20 cellular contexts compared by ENCODE assay signal in genomic region chr5:131206772-131207171, GRCh38. TPM values are rescaled to one million over a fixed set of nuclear protein-coding genes. Genes with fewer than 3 reads are reported as not detected.
DNase-seq lines count a peak whose midpoint lies in the region; ATAC-seq and TF ChIP-seq lines count a peak whose summit lies in the region.
"Had no signal": no experiment of that assay in that cellular context is flagged by ENCODE, and none has a peak within 500 bp of the region (broad histone marks: within the 10 kb centered on the region; RNA-seq: fewer than 3 reads in every experiment).

No MANE protein-coding gene starts in this region.

- 0 out of 2 replicates have a peak overlapping the region, but pooled peaks have one; percentile 8 for H3K4me2 ChIP-seq in OCI-LY3 (ENCODE audit: low read length)

- H4K20me1 ChIP-seq in OCI-LY3 (ENCODE audit: insufficient read depth, low read length): no peaks in the 10 kb centered on the region
- H4K20me1 ChIP-seq: BLaER1 treated with 17β-estradiol and CSF1 and Interleukin-3, amounts not matched to agents 10 nM and 100 nM had no signal

- H3K27ac Mint-ChIP-seq in activated T-cell treated with anti-CD3 and anti-CD28 coated beads, Interleukin-2, amount 50 U/mL, for 72 hours: peak overlapping the region; percentile 49
- peak overlapping the region; percentile 52 for H3K27ac Mint-ChIP-seq in stimulated activated memory B cell treated with anti-CD40 and anti-IgM and Interleukin-4, amounts not matched to agents 10 μg/mL and 1 μg/mL and 100 μg/mL, for 72 hours
- no peak overlapping the region for H3K27ac Mint-ChIP-seq in progenitor cell of endocrine pancreas
- H3K27ac Mint-ChIP-seq: mesothelial cell of epicardium had no signal

- no peaks in the 10 kb centered on the region for H3K27me3 Mint-ChIP-seq in activated T-cell treated with anti-CD3 and anti-CD28 coated beads, Interleukin-2, amount 50 U/mL, for 72 hours (ENCODE audit: low read depth)
- no peaks in the 10 kb centered on the region for H3K27me3 Mint-ChIP-seq in stimulated activated memory B cell treated with anti-CD40 and anti-IgM and Interleukin-4, amounts not matched to agents 10 μg/mL and 1 μg/mL and 100 μg/mL, for 72 hours
- H3K27me3 Mint-ChIP-seq in progenitor cell of endocrine pancreas: no peaks in the 10 kb centered on the region

- H3K9me3 Mint-ChIP-seq in activated T-cell treated with anti-CD3 and anti-CD28 coated beads, Interleukin-2, amount 50 U/mL, for 72 hours: no peaks in the 10 kb centered on the region
- no peaks in the 10 kb centered on the region for H3K9me3 Mint-ChIP-seq in stimulated activated memory B cell treated with anti-CD40 and anti-IgM and Interleukin-4, amounts not matched to agents 10 μg/mL and 1 μg/mL and 100 μg/mL, for 72 hours
- H3K9me3 Mint-ChIP-seq in progenitor cell of endocrine pancreas (ENCODE audit: low read depth): no peaks in the 10 kb centered on the region
- H3K9me3 Mint-ChIP-seq: mesothelial cell of epicardium had no signal

- H2AFZ ChIP-seq in OCI-LY3 (ENCODE audit: low read depth, low read length): no peak overlapping the region

- intact Hi-C loops in colonic mucosa (cut with DNase I): no loop called here

- DNase-seq in activated T-cell treated with anti-CD3 and anti-CD28 coated beads, Interleukin-2, amount 50 U/mL, for 72 hours: no peak
- DNase-seq in activated T-cell treated with anti-CD3 and anti-CD28 coated beads, Interleukin-2, amount 50 U/mL, for 1 hour: no peak
- DNase-seq in colonic mucosa (no peak), progenitor cell of endocrine pancreas (ENCODE audit: low spot score, unreplicated experiment) (no peak), NCI-H226 (no peak)
- DNase-seq: activated CD4-positive, CD25-positive, alpha-beta regulatory T cell; activated gamma-delta T cell; aorta; cerebellar nuclear complex; DMS53; kidney; right cardiac atrium; SW 1271 had no signal

- no peaks in the 10 kb centered on the region for H3K27me3 ChIP-seq in OCI-LY3 (ENCODE audit: low read depth, low read length)
- no peaks in the 10 kb centered on the region for H3K27me3 ChIP-seq in colonic mucosa
- H3K27me3 ChIP-seq: BLaER1 treated with 17β-estradiol and CSF1 and Interleukin-3, amounts not matched to agents 10 nM and 100 nM had no signal

- H3K9me3 ChIP-seq in OCI-LY3 (ENCODE audit: insufficient read depth, low read length) (no peaks in the 10 kb centered on the region), colonic mucosa (no peaks in the 10 kb centered on the region)
- H3K9me3 ChIP-seq: BLaER1 treated with 17β-estradiol and CSF1 and Interleukin-3, amounts not matched to agents 10 nM and 100 nM; HAP-1 had no signal

- H3K36me3 ChIP-seq in OCI-LY3 (replicated peaks; ENCODE audit: low read depth, low read length) (peaks cover 8% of the 10 kb centered on the region), colonic mucosa (no peaks in the 10 kb centered on the region)
- H3K36me3 ChIP-seq: HAP-1 had no signal

- no peak for TF ChIP-seq CTCF in OCI-LY3 (IDR thresholded peaks at IDR 0.05; ENCODE audit: low read depth, low read length)
- no peak for TF ChIP-seq CTCF in colonic mucosa (IDR thresholded peaks at IDR 0.05)
- TF ChIP-seq CTCF in progenitor cell of endocrine pancreas (IDR thresholded peaks at IDR 0.05; ENCODE audit: unreplicated experiment): no peak

- peaks cover 47% of the 10 kb centered on the region for H3K4me1 Mint-ChIP-seq in activated T-cell treated with anti-CD3 and anti-CD28 coated beads, Interleukin-2, amount 50 U/mL, for 72 hours (ENCODE audit: low read depth)
- H3K4me1 Mint-ChIP-seq in stimulated activated memory B cell treated with anti-CD40 and anti-IgM and Interleukin-4, amounts not matched to agents 10 μg/mL and 1 μg/mL and 100 μg/mL, for 72 hours: peaks cover 39% of the 10 kb centered on the region
- peaks cover 4% of the 10 kb centered on the region for H3K4me1 Mint-ChIP-seq in progenitor cell of endocrine pancreas (ENCODE audit: low read depth)
- H3K4me1 Mint-ChIP-seq: mesothelial cell of epicardium had no signal

- peaks cover 24% of the 10 kb centered on the region for H3K79me2 ChIP-seq in OCI-LY3 (ENCODE audit: low read length)

- H3K4me1 ChIP-seq in OCI-LY3 (ENCODE audit: low read length): peaks cover 49% of the 10 kb centered on the region
- peaks cover 6% of the 10 kb centered on the region for H3K4me1 ChIP-seq in colonic mucosa

- no peak overlapping the region for H3K9ac ChIP-seq in OCI-LY3 (ENCODE audit: low read length)
- H3K9ac ChIP-seq in colonic mucosa (ENCODE audit: low read depth in 2 of 2, low read length in 2 of 2): peak overlapping the region in 1 of 2 donors; percentile 14
- H3K9ac ChIP-seq: BLaER1 treated with 17β-estradiol and CSF1 and Interleukin-3, amounts not matched to agents 10 nM and 100 nM had no signal

- no peak for ATAC-seq in activated T-cell treated with anti-CD3 and anti-CD28 coated beads, Interleukin-2, amount 50 U/mL, for 72 hours (replicated peaks in 1 of 2)
- no peak for ATAC-seq in stimulated activated memory B cell treated with anti-CD40 and anti-IgM and Interleukin-4, amounts not matched to agents 10 μg/mL and 1 μg/mL and 100 μg/mL, for 72 hours
- no peak for ATAC-seq in GM18868 (IDR thresholded peaks at IDR 0.05; ENCODE audit: unreplicated experiment)
- ATAC-seq: Panc1 had no signal

- H3K4me3 Mint-ChIP-seq in activated T-cell treated with anti-CD3 and anti-CD28 coated beads, Interleukin-2, amount 50 U/mL, for 72 hours: no peak overlapping the region
- no peak overlapping the region for H3K4me3 Mint-ChIP-seq in stimulated activated memory B cell treated with anti-CD40 and anti-IgM and Interleukin-4, amounts not matched to agents 10 μg/mL and 1 μg/mL and 100 μg/mL, for 72 hours
- no peak overlapping the region for H3K4me3 Mint-ChIP-seq in progenitor cell of endocrine pancreas (ENCODE audit: low read depth)
- H3K4me3 Mint-ChIP-seq: mesothelial cell of epicardium had no signal

- no peak overlapping the region for H3K27ac ChIP-seq in OCI-LY3 (ENCODE audit: low read length)
- H3K27ac ChIP-seq in colonic mucosa: peak overlapping the region; percentile 42

- H3K36me3 Mint-ChIP-seq in activated T-cell treated with anti-CD3 and anti-CD28 coated beads, Interleukin-2, amount 50 U/mL, for 72 hours (ENCODE audit: insufficient read depth in 2 of 2): peaks cover 0 to 2% of the 10 kb centered on the region in 2 donors
- H3K36me3 Mint-ChIP-seq in stimulated activated memory B cell treated with anti-CD40 and anti-IgM and Interleukin-4, amounts not matched to agents 10 μg/mL and 1 μg/mL and 100 μg/mL, for 72 hours: no peaks in the 10 kb centered on the region
- H3K36me3 Mint-ChIP-seq in progenitor cell of endocrine pancreas (ENCODE audit: insufficient read depth): no peaks in the 10 kb centered on the region

- H3K4me3 ChIP-seq in OCI-LY3 (ENCODE audit: low read length) (no peak overlapping the region), colonic mucosa (no peak overlapping the region)
- H3K4me3 ChIP-seq: BLaER1 treated with 17β-estradiol and CSF1 and Interleukin-3, amounts not matched to agents 10 nM and 100 nM; HAP-1 had no signal

RNA-seq across cellular contexts. Expression of gene LYRM7, which starts 36.0 kb away (rescaled TPM):
- total RNA-seq in activated T-cell treated with anti-CD3 and anti-CD28 coated beads, Interleukin-2, amount 50 U/mL, for 72 hours: 10 to 100 TPM; 12.4 to 16.0 TPM
- total RNA-seq in colonic mucosa (10 to 100 TPM; 12.1 TPM), progenitor cell of endocrine pancreas (5.9 and 6.1 TPM in 2 replicates)

RNA-seq across cellular contexts. Expression of gene HINT1, which starts 41.7 kb away (rescaled TPM):
- 100 to 1,000 TPM; 269 to 292 TPM for total RNA-seq in activated T-cell treated with anti-CD3 and anti-CD28 coated beads, Interleukin-2, amount 50 U/mL, for 72 hours
- 100 to 1,000 TPM; 269 to 288 TPM for total RNA-seq in colonic mucosa
- total RNA-seq in progenitor cell of endocrine pancreas: 189 and 210 TPM in 2 replicates

RNA-seq across cellular contexts. Expression of gene CDC42SE2, which starts 57.1 kb away (rescaled TPM):
- total RNA-seq in activated T-cell treated with anti-CD3 and anti-CD28 coated beads, Interleukin-2, amount 50 U/mL, for 72 hours: 100 to 1,000 TPM; 147 to 151 TPM
- total RNA-seq in colonic mucosa (100 to 1,000 TPM in 1 of 2 donors, 10 to 100 TPM in 1; 74.2 to 110 TPM), progenitor cell of endocrine pancreas (29.3 and 32.0 TPM in 2 replicates)
